1 cellular context compared by ENCODE assay signal in the genomic region with DNA sequence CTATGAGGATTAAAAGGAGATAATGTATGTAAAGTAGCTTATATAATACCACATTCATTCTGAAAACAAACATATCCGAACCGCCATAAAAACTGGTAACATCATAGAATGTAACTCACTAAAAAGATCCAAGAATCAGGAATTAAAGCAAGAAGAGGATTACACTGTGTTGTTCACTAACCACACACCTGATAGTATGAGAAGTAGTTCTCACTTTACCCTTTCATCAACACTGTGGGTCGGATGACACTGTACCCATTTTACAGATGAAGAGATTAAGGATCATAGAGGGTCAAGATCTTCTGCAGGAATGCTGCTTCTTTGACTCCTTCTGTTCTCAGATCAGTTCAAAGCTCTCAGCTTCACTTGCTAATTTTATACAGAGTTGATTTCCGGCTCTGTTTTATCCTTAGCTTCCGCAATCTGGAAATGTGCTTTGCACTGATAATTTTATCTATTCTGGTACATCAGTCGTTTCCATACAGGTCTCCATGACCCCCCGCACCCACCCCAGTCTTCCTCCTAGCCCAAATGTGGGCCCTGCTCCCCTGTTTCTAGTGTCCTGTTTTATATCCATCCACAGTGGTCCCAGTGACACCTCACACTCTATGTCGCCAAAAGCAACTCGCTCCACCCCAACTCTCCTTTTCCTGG.
TF ChIP-seq lines count a peak whose summit lies in the region.

No MANE protein-coding gene starts in this region.

TF ChIP-seq in K562, 482 proteins besides CTCF, POLR2A, EP300 and RAD21 (continued from another document):
- TF ChIP-seq AFF1 (IDR thresholded peaks at IDR 0.05; ENCODE audit: low read depth in 1 of 2, partially characterized antibody in 2 of 2) (no peak), CHD4 (IDR thresholded peaks at IDR 0.05; ENCODE audit: insufficient read depth, insufficient replicate concordance, low read depth, low read length, poor library complexity, severe bottlenecking) (peak; percentile 37), BCOR (IDR thresholded peaks at IDR 0.05) (peak; percentile 92; the same call in 1 of the 2 replicates), CBFA2T3 (IDR thresholded peaks at IDR 0.05) (peak; percentile 39; the same call in 1 of the 2 replicates), RBM25 (IDR thresholded peaks at IDR 0.05; ENCODE audit: low read depth, low read length, severe bottlenecking) (peak; percentile 82), SMARCA5 (IDR thresholded peaks at IDR 0.05) (peak; percentile 78), SETDB1 (IDR thresholded peaks at IDR 0.05; ENCODE audit: low read length) (no peak), ARID1B (IDR thresholded peaks at IDR 0.05) (peak; percentile 69), RCOR1 (IDR thresholded peaks at IDR 0.05; ENCODE audit: borderline replicate concordance in 1 of 2, low read depth in 2 of 2, low read length in 2 of 2) (peak in 1 of 2 experiments; percentile 6; a peak in 2 of 4 replicates), CREBBP (IDR thresholded peaks at IDR 0.05; ENCODE audit: low read depth, low read length) (no peak), ETV1 (tag; conservative IDR thresholded peaks at IDR 0.05; ENCODE audit: low read depth) (0 out of 2 replicates have a peak, but pooled peaks have one; percentile 13), ZNF143 (CRISPR knock-in tag; IDR thresholded peaks at IDR 0.05) (no peak), KDM1A (IDR thresholded peaks at IDR 0.05) (peak; percentile 51 to 74; a peak in 3 of 4 replicates), HDAC2 (IDR thresholded peaks at IDR 0.05) (peak; percentile 48; the same call in 1 of the 2 replicates), PHF8 (IDR thresholded peaks at IDR 0.05; ENCODE audit: borderline replicate concordance, low read length) (no peak), ADNP (tag; IDR thresholded peaks at IDR 0.05) (peak; percentile 86), MAFK (IDR thresholded peaks at IDR 0.05; ENCODE audit: low read length) (no peak)
- TF ChIP-seq, protein P1, sequence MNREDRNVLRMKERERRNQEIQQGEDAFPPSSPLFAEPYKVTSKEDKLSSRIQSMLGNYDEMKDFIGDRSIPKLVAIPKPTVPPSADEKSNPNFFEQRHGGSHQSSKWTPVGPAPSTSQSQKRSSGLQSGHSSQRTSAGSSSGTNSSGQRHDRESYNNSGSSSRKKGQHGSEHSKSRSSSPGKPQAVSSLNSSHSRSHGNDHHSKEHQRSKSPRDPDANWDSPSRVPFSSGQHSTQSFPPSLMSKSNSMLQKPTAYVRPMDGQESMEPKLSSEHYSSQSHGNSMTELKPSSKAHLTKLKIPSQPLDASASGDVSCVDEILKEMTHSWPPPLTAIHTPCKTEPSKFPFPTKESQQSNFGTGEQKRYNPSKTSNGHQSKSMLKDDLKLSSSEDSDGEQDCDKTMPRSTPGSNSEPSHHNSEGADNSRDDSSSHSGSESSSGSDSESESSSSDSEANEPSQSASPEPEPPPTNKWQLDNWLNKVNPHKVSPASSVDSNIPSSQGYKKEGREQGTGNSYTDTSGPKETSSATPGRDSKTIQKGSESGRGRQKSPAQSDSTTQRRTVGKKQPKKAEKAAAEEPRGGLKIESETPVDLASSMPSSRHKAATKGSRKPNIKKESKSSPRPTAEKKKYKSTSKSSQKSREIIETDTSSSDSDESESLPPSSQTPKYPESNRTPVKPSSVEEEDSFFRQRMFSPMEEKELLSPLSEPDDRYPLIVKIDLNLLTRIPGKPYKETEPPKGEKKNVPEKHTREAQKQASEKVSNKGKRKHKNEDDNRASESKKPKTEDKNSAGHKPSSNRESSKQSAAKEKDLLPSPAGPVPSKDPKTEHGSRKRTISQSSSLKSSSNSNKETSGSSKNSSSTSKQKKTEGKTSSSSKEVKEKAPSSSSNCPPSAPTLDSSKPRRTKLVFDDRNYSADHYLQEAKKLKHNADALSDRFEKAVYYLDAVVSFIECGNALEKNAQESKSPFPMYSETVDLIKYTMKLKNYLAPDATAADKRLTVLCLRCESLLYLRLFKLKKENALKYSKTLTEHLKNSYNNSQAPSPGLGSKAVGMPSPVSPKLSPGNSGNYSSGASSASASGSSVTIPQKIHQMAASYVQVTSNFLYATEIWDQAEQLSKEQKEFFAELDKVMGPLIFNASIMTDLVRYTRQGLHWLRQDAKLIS (CRISPR knock-in tag; IDR thresholded peaks at IDR 0.05): no peak
